In the genomic region with DNA sequence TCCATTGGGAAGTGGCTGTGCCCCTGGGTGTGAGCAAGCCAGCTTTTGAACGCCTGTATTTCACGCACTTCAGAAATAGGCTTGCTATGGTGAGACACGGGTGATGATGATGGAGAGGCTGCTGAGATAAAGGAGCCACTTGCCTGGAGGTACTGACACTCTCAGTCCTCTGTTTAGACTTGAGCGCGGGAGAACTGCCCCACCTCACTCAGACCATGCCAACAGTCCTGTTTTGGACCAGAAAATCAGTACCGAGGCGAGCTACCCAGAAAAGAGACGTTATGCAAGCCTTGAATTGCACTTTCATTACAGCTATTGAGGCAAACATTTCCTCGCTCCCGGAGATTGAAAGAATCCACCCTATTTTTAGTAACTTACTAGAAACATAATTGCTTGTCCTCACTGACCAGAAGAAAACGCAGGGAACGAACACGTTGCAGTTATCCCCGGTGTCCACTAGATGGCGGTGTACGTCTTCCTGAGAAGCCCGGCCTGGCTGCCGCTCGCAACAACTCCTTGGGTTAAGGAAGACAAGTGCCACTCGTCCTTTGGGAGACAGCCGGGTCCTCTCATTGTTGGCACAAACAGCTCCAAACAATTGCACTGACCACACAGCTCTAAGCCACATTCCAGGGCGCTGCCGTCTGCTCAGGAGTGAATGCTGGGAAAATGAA, we compare ENCODE assay signal across 8 cellular contexts.
DNase-seq lines count a peak whose midpoint lies in the region; ATAC-seq and TF ChIP-seq lines count a peak whose summit lies in the region.

No MANE protein-coding gene starts in this region.

- H2BK20ac ChIP-seq in IMR-90 (ENCODE audit: low read depth, low read length): peak overlapping the region; percentile 56; the same call in 1 of the 2 replicates

- peak; percentile 95 for TF ChIP-seq CTCF in IMR-90 (conservative IDR thresholded peaks at IDR 0.05; ENCODE audit: low read depth, low read length)
- peak; percentile 87 for TF ChIP-seq CTCF in Panc1 (IDR thresholded peaks at IDR 0.05)
- TF ChIP-seq CTCF in fibroblast of pulmonary artery (IDR thresholded peaks at IDR 0.05; ENCODE audit: low read length, missing control alignments): peak; percentile 95
- peak; percentile 91 for TF ChIP-seq CTCF in nephron progenitor cell (IDR thresholded peaks at IDR 0.05)

- H3K9ac ChIP-seq in IMR-90 (ENCODE audit: low read depth, low read length): no peak overlapping the region

- no peak overlapping the region for H4K91ac ChIP-seq in IMR-90 (ENCODE audit: insufficient read depth, low read depth, low read length)

- H2BK5ac ChIP-seq in IMR-90 (ENCODE audit: low read depth, low read length, poor library complexity, severe bottlenecking): no peak overlapping the region

- peak; percentile 97 for TF ChIP-seq RAD21 in IMR-90 (IDR thresholded peaks at IDR 0.05; ENCODE audit: low read length)

- no CpG with 5 or more reads among the region's 23 CpGs for WGBS in IMR-90 (ENCODE audit: extremely low coverage in 2 of 2, insufficient read length in 1 of 2), 2 experiments

- DNase-seq in COR-L47 (lab: John Stamatoyannopoulos, UW): peak; percentile 78
- peak; percentile 89 for DNase-seq in IMR-90
- peak; percentile 61 for DNase-seq in Panc1 (ENCODE audit: low read depth, low spot score)
- peak; percentile 31 for DNase-seq in activated T-helper 1 cell treated with Interleukin-2 at 50 U/mL for 16 hours (ENCODE audit: low read depth)
- peak; percentile 89 for DNase-seq in fibroblast of pulmonary artery (ENCODE audit: low read depth)
- DNase-seq in nephron progenitor cell: peak; percentile 82
- DNase-seq in stimulated activated naive CD4-positive, alpha-beta T cell treated with Interleukin-2 at 50 U/mL for 16 hours (lab: John Stamatoyannopoulos, UW): peak; percentile 37

- no peaks in the 10 kb centered on the region for H3K9me3 Mint-ChIP-seq in nephron progenitor cell

- peak overlapping the region; percentile 71 for H3K4me3 Mint-ChIP-seq in nephron progenitor cell

- peak overlapping the region; percentile 86 for H2AFZ ChIP-seq in IMR-90 (replicated peaks; ENCODE audit: low read length, poor library complexity)

- H3K4ac ChIP-seq in IMR-90 (ENCODE audit: low read depth, low read length): peak overlapping the region; percentile 4

- H2AK5ac ChIP-seq in IMR-90 (ENCODE audit: low read depth, low read length): no peak overlapping the region

- peak overlapping the region; percentile 38 for H3K27ac Mint-ChIP-seq in nephron progenitor cell

- intact Hi-C loops in IMR-90 (cut with micrococcal nuclease) (loop anchor here (1.0 to 2.0 kb wide), 4 partner anchors 73 to 1131 kb away; a partner anchor contains a TSS), Panc1 (cut with micrococcal nuclease; ENCODE audit: unreplicated experiment) (loop anchor here (10.0 kb wide), 2 partner anchors 155 to 685 kb away; no protein-coding TSS in a partner anchor)

- dilution Hi-C loops in IMR-90 (cut with HindIII; ENCODE audit: low sequenced_read_pairs, unreplicated experiment): no loop called here

- H3K18ac ChIP-seq in IMR-90 (ENCODE audit: low read depth, low read length): no peak overlapping the region

- H3K36me3 Mint-ChIP-seq in nephron progenitor cell (ENCODE audit: low read depth): no peaks in the 10 kb centered on the region

- H3K4me3 ChIP-seq in IMR-90 (ENCODE audit: insufficient read depth, low read depth, low read length): peak overlapping the region; percentile 5; the same call in 1 of the 2 replicates
- H3K4me3 ChIP-seq in Panc1 (ENCODE audit: low read depth in 2 of 2, low read length in 2 of 2): 0 out of 4 replicates have a peak overlapping the region, but pooled peaks of 1 of the 2 experiments have one; percentile 11
- no peak overlapping the region for H3K4me3 ChIP-seq in fibroblast of pulmonary artery (replicated peaks; ENCODE audit: low read depth, low read length)

- H3K27ac ChIP-seq in IMR-90 (ENCODE audit: insufficient read depth, low read length): no peak overlapping the region
- H3K27ac ChIP-seq in Panc1 (ENCODE audit: low read length): no peak overlapping the region

- CTCF ChIA-PET in IMR-90 (lab: Yijun Ruan, JAX): interaction anchor here (0.7 to 1.6 kb wide), 6 partner anchors 9 to 163 kb away, joined by 3 to 14 read pairs (median 4); no protein-coding TSS in a partner anchor
- CTCF ChIA-PET in Panc1 (lab: Charles Lee): no interaction called here

- H3K23ac ChIP-seq in IMR-90 (ENCODE audit: low read depth, low read length): peak overlapping the region; percentile 10

- H3K4me2 ChIP-seq in IMR-90 (ENCODE audit: low read depth, low read length): peak overlapping the region; percentile 57

- H2BK120ac ChIP-seq in IMR-90 (ENCODE audit: low read depth, low read length): peak overlapping the region; percentile 49

- peaks cover 3% of the 10 kb centered on the region for H3K27me3 Mint-ChIP-seq in nephron progenitor cell (ENCODE audit: low read depth, poor library complexity)

- H3K4me1 ChIP-seq in IMR-90 (ENCODE audit: control insufficient read depth, insufficient read depth, low read length) (no peaks in the 10 kb centered on the region), Panc1 (ENCODE audit: control insufficient read depth, insufficient read depth, low read length) (no peaks in the 10 kb centered on the region)

- no peaks in the 10 kb centered on the region for H3K79me1 ChIP-seq in IMR-90 (ENCODE audit: low read depth in 1 of 2, low read length in 2 of 2)

- peak overlapping the region in 1 of 2 experiments; percentile 55; a peak in 1 of 4 replicates for H4K8ac ChIP-seq in IMR-90 (ENCODE audit: low read depth in 2 of 2, low read length in 2 of 2)

- H3K4me1 Mint-ChIP-seq in nephron progenitor cell: peaks cover 66% of the 10 kb centered on the region

- H2AK9ac ChIP-seq in IMR-90 (replicated peaks; ENCODE audit: low read depth, low read length, poor library complexity): peak overlapping the region; percentile 89

- ATAC-seq in GM21447 (IDR thresholded peaks at IDR 0.05; ENCODE audit: unreplicated experiment) (peak; percentile 91), IMR-90 (ENCODE audit: low read depth) (peak; percentile 97), Panc1 (peak; percentile 90)

- 0 out of 2 replicates have a peak overlapping the region, but pooled peaks have one; percentile 2 for H3K56ac ChIP-seq in IMR-90 (ENCODE audit: extremely low read depth, insufficient read depth, low read length)

- BruUV-seq in IMR-90 (replicated peaks; lab: Mats Ljungman, UMichigan): no TSS peak
- no TSS peak for BruUV-seq in Panc1 (replicated peaks; lab: Mats Ljungman, UMichigan)

- H3K27me3 ChIP-seq in IMR-90 (ENCODE audit: control insufficient read depth, insufficient read depth, low read length) (peaks cover 14% of the 10 kb centered on the region), Panc1 (ENCODE audit: control insufficient read depth, insufficient read depth, low read length) (no peaks in the 10 kb centered on the region)

- H3K9me1 ChIP-seq in IMR-90 (ENCODE audit: insufficient read depth, low read length): no peaks in the 10 kb centered on the region

- no peaks in the 10 kb centered on the region for H4K20me1 ChIP-seq in IMR-90 (ENCODE audit: insufficient read depth, low read length)

- no peak overlapping the region for H2BK15ac ChIP-seq in IMR-90 (ENCODE audit: low read depth, low read length)

- no peak overlapping the region for H3K14ac ChIP-seq in IMR-90 (replicated peaks; ENCODE audit: low read depth, low read length)

- H3K9me3 ChIP-seq in IMR-90 (ENCODE audit: control insufficient read depth, insufficient read depth, low read length) (no peaks in the 10 kb centered on the region), Panc1 (ENCODE audit: control insufficient read depth, insufficient read depth, low read depth, low read length) (no peaks in the 10 kb centered on the region)

- no peak overlapping the region for H4K5ac ChIP-seq in IMR-90 (ENCODE audit: low read depth, low read length)

- no peaks in the 10 kb centered on the region for H3K36me3 ChIP-seq in IMR-90 (ENCODE audit: control insufficient read depth, insufficient read depth, low read length)
- H3K36me3 ChIP-seq in Panc1 (ENCODE audit: control insufficient read depth, insufficient read depth, low read length): no peaks in the 10 kb centered on the region

- in situ Hi-C loops in IMR-90 (cut with MboI; ENCODE audit: low sequenced_read_pairs): loop anchor here (25.0 kb wide), 1 partner anchor 698 kb away; no protein-coding TSS in a partner anchor
- in situ Hi-C loops in Panc1 (cut with HindIII; ENCODE audit: low pct_unique_long_range_greater_than_20kb, low sequenced_read_pairs): no loop called here

- POLR2A ChIA-PET in IMR-90 (lab: Charles Lee; ENCODE audit: unreplicated experiment): no interaction called here
- POLR2A ChIA-PET in Panc1 (lab: Charles Lee): no interaction called here

- peak; percentile 30; the same call in 1 of the 2 replicates for TF ChIP-seq POLR2A in IMR-90 (IDR thresholded peaks at IDR 0.05; ENCODE audit: low read depth, low read length)

TF ChIP-seq in IMR-90, 13 proteins besides CTCF, POLR2A, EP300 and RAD21:
- TF ChIP-seq MXI1 (IDR thresholded peaks at IDR 0.05; ENCODE audit: borderline replicate concordance, low read depth, low read length) (no peak), RCOR1 (IDR thresholded peaks at IDR 0.05; ENCODE audit: insufficient replicate concordance, low read length) (no peak), SMC3 (IDR thresholded peaks at IDR 0.05; ENCODE audit: low read depth, low read length) (peak; percentile 90), CEBPB (IDR thresholded peaks at IDR 0.05; ENCODE audit: low read depth, low read length) (peak; percentile 45; the same call in 1 of the 2 replicates), BHLHE40 (IDR thresholded peaks at IDR 0.05; ENCODE audit: low read depth, low read length) (no peak), MAFK (IDR thresholded peaks at IDR 0.05; ENCODE audit: low read depth, low read length) (no peak), FOS (IDR thresholded peaks at IDR 0.05; ENCODE audit: low read depth, low read length) (no peak), RFX5 (IDR thresholded peaks at IDR 0.05; ENCODE audit: low read depth, low read length) (no peak)
- TF ChIP-seq, protein P1, sequence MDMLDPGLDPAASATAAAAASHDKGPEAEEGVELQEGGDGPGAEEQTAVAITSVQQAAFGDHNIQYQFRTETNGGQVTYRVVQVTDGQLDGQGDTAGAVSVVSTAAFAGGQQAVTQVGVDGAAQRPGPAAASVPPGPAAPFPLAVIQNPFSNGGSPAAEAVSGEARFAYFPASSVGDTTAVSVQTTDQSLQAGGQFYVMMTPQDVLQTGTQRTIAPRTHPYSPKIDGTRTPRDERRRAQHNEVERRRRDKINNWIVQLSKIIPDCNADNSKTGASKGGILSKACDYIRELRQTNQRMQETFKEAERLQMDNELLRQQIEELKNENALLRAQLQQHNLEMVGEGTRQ (IDR thresholded peaks at IDR 0.05; ENCODE audit: low read depth, low read length): no peak
TF ChIP-seq in IMR-90: peak in this region for 2.

Comparison
In these comparisons a context has a peak if more than half of its experiments do, and no peak if none do; other contexts are left out.
1. DNase-seq: peak in every context shown above with its lines; median percentile 89 in IMR-90; 89 in fibroblast of pulmonary artery; 82 in nephron progenitor cell; 78 in COR-L47; 61 in Panc1; 37 in stimulated activated naive CD4-positive, alpha-beta T cell treated with Interleukin-2 at 50 U/mL for 16 hours; 31 in activated T-helper 1 cell treated with Interleukin-2 at 50 U/mL for 16 hours.